30 cellular contexts compared by ENCODE assay signal in genomic region chr6:90432408-90432775, GRCh38.
"Had no signal": no experiment of that assay in that cellular context is flagged by ENCODE, and none has a peak within 500 bp of the region (broad histone marks: within the 10 kb centered on the region; RNA-seq: fewer than 3 reads in every experiment).

No MANE protein-coding gene starts in this region.

- H3K27me3 ChIP-seq: body of pancreas, esophagus muscularis mucosa, foreskin keratinocyte, gastrocnemius medialis had no signal

- H3K27me3 Mint-ChIP-seq: activated CD4-positive, alpha-beta memory T cell treated with anti-CD3 and anti-CD28 coated beads for 36 hours; activated CD4-positive, alpha-beta T cell treated with anti-CD3 and anti-CD28 coated beads for 36 hours; activated CD4-positive, alpha-beta T cell treated with anti-CD3 and anti-CD28 coated beads, Interleukin-2, amount 10 ng/mL, durations not matched to agents 24 days and 14 days; activated CD8-positive, alpha-beta memory T cell treated with anti-CD3 and anti-CD28 coated beads, Interleukin-2, amount 10 ng/mL, durations not matched to agents 7 days and 5 days; activated naive CD8-positive, alpha-beta T cell; activated T-cell treated with anti-CD3 and anti-CD28 coated beads, Interleukin-2, amount 50 U/mL, for 24 hours; activated T-helper 17 cell treated with anti-CD3 and anti-CD28 coated beads, Interleukin-2, amount 50 U/mL, for 72 hours; effector memory CD8-positive, alpha-beta T cell had no signal

- H3K27ac Mint-ChIP-seq: activated CD4-positive, alpha-beta memory T cell treated with anti-CD3 and anti-CD28 coated beads for 36 hours; activated CD4-positive, alpha-beta T cell treated with anti-CD3 and anti-CD28 coated beads for 36 hours; activated CD4-positive, alpha-beta T cell treated with anti-CD3 and anti-CD28 coated beads, Interleukin-2, amount 10 ng/mL, durations not matched to agents 24 days and 14 days; activated CD8-positive, alpha-beta memory T cell treated with anti-CD3 and anti-CD28 coated beads, Interleukin-2, amount 10 ng/mL, durations not matched to agents 7 days and 5 days; activated CD8-positive, alpha-beta T cell treated with anti-CD3 and anti-CD28 coated beads, Interleukin-2, amount 10 ng/mL, durations not matched to agents 7 days and 5 days; activated naive CD8-positive, alpha-beta T cell; activated T-cell treated with anti-CD3 and anti-CD28 coated beads, Interleukin-2, amount 50 U/mL, for 24 hours; activated T-helper 17 cell treated with anti-CD3 and anti-CD28 coated beads, Interleukin-2, amount 50 U/mL, for 72 hours had no signal

- H3K27ac ChIP-seq: body of pancreas, esophagus muscularis mucosa, foreskin keratinocyte, gastrocnemius medialis had no signal

- DNase-seq: activated CD4-positive, alpha-beta memory T cell treated with anti-CD3 and anti-CD28 coated beads for 36 hours; activated CD4-positive, alpha-beta T cell treated with anti-CD3 and anti-CD28 coated beads for 36 hours; activated CD4-positive, alpha-beta T cell treated with anti-CD3 and anti-CD28 coated beads, Interleukin-2, amount 10 ng/mL, durations not matched to agents 24 days and 14 days; activated CD4-positive, CD25-positive, alpha-beta regulatory T cell; activated CD4-positive, CD25-positive, alpha-beta regulatory T cell treated with anti-CD3 and anti-CD28 coated beads, Interleukin-2, amount 50 U/mL, for 72 hours; activated CD8-positive, alpha-beta memory T cell treated with anti-CD3 and anti-CD28 coated beads, Interleukin-2, amount 10 ng/mL, durations not matched to agents 7 days and 5 days; activated CD8-positive, alpha-beta memory T cell treated with anti-CD3 and anti-CD28 coated beads, Interleukin-2, amount 50 U/mL, for 4 hours; activated CD8-positive, alpha-beta T cell treated with anti-CD3 and anti-CD28 coated beads, Interleukin-2, amount 10 ng/mL, durations not matched to agents 7 days and 5 days; activated effector memory CD4-positive, alpha-beta T cell treated with Interleukin-2 at 50 U/mL for 16 hours; activated gamma-delta T cell treated with Interleukin-2 at 50 U/mL for 16 hours; activated naive CD4-positive, alpha-beta T cell treated with anti-CD3 and anti-CD28 coated beads, Interleukin-2, amount 50 U/mL, for 16 hours; activated naive CD4-positive, alpha-beta T cell treated with Interleukin-2 at 50 U/mL for 16 hours; activated T-cell treated with anti-CD3 and anti-CD28 coated beads, Interleukin-2, amount 50 U/mL, for 24 hours; amniotic stem cell; anterior cingulate cortex; body of pancreas; caudate nucleus; cortex of kidney; dermis blood vessel endothelial cell; effector CD4-positive, alpha-beta T cell; effector memory CD8-positive, alpha-beta T cell; erythroblast; gastrocnemius medialis; glutamatergic neuron; T-helper 2 cell had no signal

- H3K36me3 ChIP-seq: esophagus muscularis mucosa, gastrocnemius medialis had no signal

- H3K4me1 ChIP-seq: body of pancreas, foreskin keratinocyte, gastrocnemius medialis had no signal

- H3K4me3 Mint-ChIP-seq: activated CD4-positive, alpha-beta memory T cell treated with anti-CD3 and anti-CD28 coated beads for 36 hours; activated CD4-positive, alpha-beta T cell treated with anti-CD3 and anti-CD28 coated beads for 36 hours; activated CD4-positive, alpha-beta T cell treated with anti-CD3 and anti-CD28 coated beads, Interleukin-2, amount 10 ng/mL, durations not matched to agents 24 days and 14 days; activated CD8-positive, alpha-beta memory T cell treated with anti-CD3 and anti-CD28 coated beads, Interleukin-2, amount 10 ng/mL, durations not matched to agents 7 days and 5 days; activated CD8-positive, alpha-beta T cell treated with anti-CD3 and anti-CD28 coated beads, Interleukin-2, amount 10 ng/mL, durations not matched to agents 7 days and 5 days; activated naive CD8-positive, alpha-beta T cell; activated T-cell treated with anti-CD3 and anti-CD28 coated beads, Interleukin-2, amount 50 U/mL, for 24 hours; activated T-helper 17 cell treated with anti-CD3 and anti-CD28 coated beads, Interleukin-2, amount 50 U/mL, for 72 hours; effector memory CD8-positive, alpha-beta T cell had no signal

- H3K4me3 ChIP-seq: body of pancreas, esophagus muscularis mucosa, gastrocnemius medialis had no signal

- FAIRE-seq: colon had no signal
